Comparison of ENCODE assay signal across 1 cellular context in genomic region chr1:212158912-212159796, GRCh38.
A peak's percentile ranks its signal among the peaks of the same experiment; 100 is the strongest.
TF ChIP-seq lines count a peak whose summit lies in the region.

No MANE protein-coding gene starts in this region.

TF ChIP-seq in K562, 482 proteins besides CTCF, POLR2A, EP300 and RAD21 (continued from another document):
- TF ChIP-seq ATF3 (IDR thresholded peaks at IDR 0.05) = no peak
- TF ChIP-seq ATF3 (CRISPR knock-in tag; conservative IDR thresholded peaks at IDR 0.05) = no peak
- TF ChIP-seq TCF3 (CRISPR knock-in tag; IDR thresholded peaks at IDR 0.05) = peak; percentile 57; the same call in 1 of the 2 replicates
- no peak for TF ChIP-seq HNRNPUL1 (IDR thresholded peaks at IDR 0.05; ENCODE audit: low read length)
